ENCODE assay signal across 7 cellular contexts in the genomic region with DNA sequence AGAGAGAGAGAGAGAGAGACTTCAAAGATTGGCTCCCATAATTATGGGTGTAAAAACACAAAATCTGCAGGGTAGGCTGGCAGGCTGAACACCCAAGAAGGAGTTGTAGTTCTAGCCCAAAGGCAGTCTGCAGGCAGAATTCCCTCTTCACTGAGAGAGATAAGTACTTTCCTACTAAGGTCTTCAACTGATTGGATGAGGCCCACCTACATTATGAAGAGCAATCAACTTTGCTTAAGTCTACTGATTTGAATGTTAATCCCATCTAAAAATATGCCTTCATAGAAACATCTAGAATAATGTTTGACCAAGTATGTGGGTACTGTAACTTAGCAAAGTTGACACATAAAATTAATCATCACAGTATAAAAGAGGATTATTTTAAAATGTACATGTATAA.
"Had no signal": no experiment of that assay in that cellular context is flagged by ENCODE, and none has a peak within 500 bp of the region (broad histone marks: within the 10 kb centered on the region; RNA-seq: fewer than 3 reads in every experiment).

No MANE protein-coding gene starts in this region.

- H3K4me3 ChIP-seq: GM12878 had no signal

- FAIRE-seq: GM12878, GM12891, GM12892, GM18507, GM19239 had no signal

- DNase-seq: GDM1, GF-D8 had no signal

- ATAC-seq: GM12878 had no signal
